Comparison of ENCODE assay signal across 3 cellular contexts in the genomic region with DNA sequence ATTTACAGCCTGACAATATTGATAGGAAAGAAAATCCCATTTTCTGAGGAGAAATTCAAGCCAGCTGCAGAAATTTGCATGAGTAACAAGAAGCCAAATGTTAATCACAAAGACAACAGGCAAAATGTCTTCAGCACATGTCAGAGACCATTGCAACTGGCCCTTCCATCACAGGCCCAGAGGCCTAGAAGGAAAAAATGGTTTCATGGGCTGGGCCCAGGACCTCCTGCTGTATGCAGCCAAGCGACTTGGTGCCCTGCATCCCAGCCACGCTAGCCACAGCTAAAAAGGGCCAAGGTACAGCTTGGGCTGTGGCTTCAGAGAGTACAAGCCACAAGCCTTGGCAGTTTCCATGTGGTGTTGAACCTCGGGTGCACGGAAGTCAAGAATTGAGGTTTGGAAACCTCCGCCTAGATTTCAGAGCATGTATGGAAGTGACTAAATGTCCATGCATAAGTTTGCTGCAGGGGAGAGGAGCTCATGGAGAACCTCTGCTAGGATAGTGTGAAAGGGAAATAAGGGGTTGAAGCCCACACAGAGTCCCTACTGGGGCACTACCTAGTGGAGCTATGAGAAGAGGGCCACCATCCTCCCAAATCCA.
"Had no signal": no experiment of that assay in that cellular context is flagged by ENCODE, and none has a peak within 500 bp of the region (broad histone marks: within the 10 kb centered on the region; RNA-seq: fewer than 3 reads in every experiment).

No MANE protein-coding gene starts in this region.

- H3K4me3 ChIP-seq: GM12878 had no signal

- DNase-seq: GDM1, GF-D8 had no signal
